18 cellular contexts compared by ENCODE assay signal in genomic region chr6:159305159-159305558, GRCh38.
DNase-seq lines count a peak whose midpoint lies in the region; TF ChIP-seq lines count a peak whose summit lies in the region.
"Had no signal": no experiment of that assay in that cellular context is flagged by ENCODE, and none has a peak within 500 bp of the region (broad histone marks: within the 10 kb centered on the region; RNA-seq: fewer than 3 reads in every experiment).

No MANE protein-coding gene starts in this region.

- peaks cover 9 to 21% (median 16%) of the 10 kb centered on the region in 4 donors for H3K4me1 ChIP-seq in liver (ENCODE audit: control insufficient read depth in 4 of 4, insufficient read depth in 4 of 4, low read length in 3 of 4)
- H3K4me1 ChIP-seq: BLaER1 had no signal

- 55% methylated on average over 5 of the region's 5 CpGs for WGBS in liver

- H3K9me3 ChIP-seq in liver (ENCODE audit: control insufficient read depth in 4 of 4, low read length in 3 of 4): no peaks in the 10 kb centered on the region

- H3K9ac ChIP-seq in liver (ENCODE audit: low read depth in 1 of 2, low read length in 2 of 2): no peak overlapping the region
- H3K9ac ChIP-seq: BLaER1 had no signal

- no peaks in the 10 kb centered on the region for H3K36me3 ChIP-seq in liver (ENCODE audit: control insufficient read depth in 4 of 4, insufficient read depth in 3 of 4, low read depth in 1 of 4, low read length in 3 of 4)
- H3K36me3 ChIP-seq: BLaER1 had no signal

- peak; percentile 40 for DNase-seq in COLO829 (ENCODE audit: low spot score)
- DNase-seq in epidermal melanocyte (ENCODE audit: insufficient read length, low spot score): peak; percentile 43
- no peak for DNase-seq in activated effector memory CD4-positive, alpha-beta T cell treated with Interleukin-2 at 50 U/mL for 16 hours
- no peak for DNase-seq in nucleus accumbens (lab: John Stamatoyannopoulos, UW)
- DNase-seq in amygdala (lab: John Stamatoyannopoulos, UW): no peak
- DNase-seq: CD4-positive, CD25-positive, alpha-beta regulatory T cell; CD8-positive, alpha-beta T cell; DMS 273 treated with DMSO at 0.1 percent for 48 hours; DMS79; EL; GDM1; H9 had no signal

- no peak for TF ChIP-seq RAD21 in liver (IDR thresholded peaks at IDR 0.05)

- no peak for TF ChIP-seq CTCF in liver (IDR thresholded peaks at IDR 0.05; ENCODE audit: low read depth, low read length, missing input control)

- H3K27ac ChIP-seq in liver (ENCODE audit: low read depth in 1 of 2, low read length in 2 of 2): no peak overlapping the region
- H3K27ac ChIP-seq: 22Rv1, BLaER1, C4-2B had no signal

- H3K4me3 ChIP-seq in liver (ENCODE audit: low read depth in 1 of 3, low read length in 3 of 3): no peak overlapping the region
- H3K4me3 ChIP-seq: BLaER1, GM12878, GM23338 had no signal

- no peaks in the 10 kb centered on the region for H3K27me3 ChIP-seq in liver (ENCODE audit: control insufficient read depth in 4 of 4, insufficient read depth in 4 of 4, low read length in 3 of 4)
- H3K27me3 ChIP-seq: BLaER1 had no signal

TF ChIP-seq in liver, 16 proteins besides CTCF, POLR2A, EP300 and RAD21:
- TF ChIP-seq RXRA (IDR thresholded peaks at IDR 0.05) (peak in 1 of 2 donors; percentile 29), HNF4A (conservative IDR thresholded peaks at IDR 0.05) (peak; percentile 17 to 40), NR2F2 (IDR thresholded peaks at IDR 0.05) (no peak)

Comparison
In these comparisons a context has a peak if more than half of its experiments do, and no peak if none do; other contexts are left out.
1. DNase-seq: peak in COLO829 (single experiment) and epidermal melanocyte (single experiment); none in activated effector memory CD4-positive, alpha-beta T cell treated with Interleukin-2 at 50 U/mL for 16 hours (single experiment), nucleus accumbens (0 of 56) and amygdala (0 of 56).